11 cellular contexts compared by ENCODE assay signal in the genomic region with DNA sequence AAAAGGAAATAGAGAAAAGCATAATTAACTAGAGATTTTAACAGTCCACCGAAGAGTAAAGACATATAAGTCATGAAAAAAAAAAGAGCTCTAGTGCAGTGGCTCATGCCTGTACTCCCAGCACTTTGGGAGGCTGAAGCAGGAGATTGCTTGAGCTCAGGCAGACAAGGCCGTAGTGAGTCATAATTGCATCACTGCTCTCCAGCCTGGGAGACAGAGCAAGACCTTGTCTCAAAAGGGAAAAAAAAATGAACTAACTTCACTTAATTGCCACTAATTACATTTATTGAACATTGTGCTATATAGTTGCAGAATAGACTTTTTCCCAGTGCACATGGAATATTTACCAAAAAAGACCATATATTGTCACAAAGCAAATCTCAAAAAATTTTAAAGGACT.
A peak's percentile ranks its signal among the peaks of the same experiment; 100 is the strongest.
DNase-seq lines count a peak whose midpoint lies in the region; ATAC-seq, FAIRE-seq and TF ChIP-seq lines count a peak whose summit lies in the region.
"Had no signal": no experiment of that assay in that cellular context is flagged by ENCODE, and none has a peak within 500 bp of the region (broad histone marks: within the 10 kb centered on the region; RNA-seq: fewer than 3 reads in every experiment).

No MANE protein-coding gene starts in this region.

- no peaks in the 10 kb centered on the region for H3K9me3 ChIP-seq in neural progenitor cell (ENCODE audit: low read depth)
- no peaks in the 10 kb centered on the region for H3K9me3 ChIP-seq in WERI-Rb-1 (ENCODE audit: severe bottlenecking)
- H3K9me3 ChIP-seq: esophagus muscularis mucosa had no signal

- no peaks in the 10 kb centered on the region for H3K27me3 Mint-ChIP-seq in neural progenitor cell (ENCODE audit: insufficient read depth, low read depth)

- no peaks in the 10 kb centered on the region for H3F3A ChIP-seq in neural progenitor cell (ENCODE audit: low read depth)

- DNase-seq in H54 (ENCODE audit: insufficient read length, low spot score) (peak; percentile 10), SIG-M5 (lab: John Stamatoyannopoulos, UW) (peak; percentile 34), fibroblast of mammary gland (ENCODE audit: low read depth) (peak; percentile 94), neural progenitor cell (ENCODE audit: low spot score) (no peak), WERI-Rb-1 (no peak)
- DNase-seq: activated CD4-positive, alpha-beta T cell treated with anti-CD3 and anti-CD28 coated beads, Interleukin-2, amount 50 U/mL, for 48 hours; H7 had no signal

- H3K27me3 ChIP-seq in ACC112 (ENCODE audit: insufficient read depth, low read length) (no peaks in the 10 kb centered on the region), neural progenitor cell (no peaks in the 10 kb centered on the region), WERI-Rb-1 (ENCODE audit: insufficient read depth, low read depth, severe bottlenecking) (no peaks in the 10 kb centered on the region)
- H3K27me3 ChIP-seq: esophagus muscularis mucosa had no signal

- H3K4me3 Mint-ChIP-seq in neural progenitor cell = no peak overlapping the region

- H4K20me1 ChIP-seq in neural progenitor cell (ENCODE audit: low read depth) = no peaks in the 10 kb centered on the region

- peak; percentile 93 for FAIRE-seq in H54 (lab: Jason Lieb, UNC)

- no peak overlapping the region for H3K4me2 ChIP-seq in neural progenitor cell

- H3K4me1 Mint-ChIP-seq in neural progenitor cell = peaks cover 8% of the 10 kb centered on the region

- no peak overlapping the region for H3K9ac ChIP-seq in neural progenitor cell

- H3K27ac Mint-ChIP-seq in neural progenitor cell = no peak overlapping the region

- TF ChIP-seq POLR2A in H54 (IDR thresholded peaks at IDR 0.05; ENCODE audit: low read depth, low read length) = no peak

- H3K4me1 ChIP-seq in ACC112 (ENCODE audit: control insufficient read depth, insufficient read depth, low read length, unreplicated experiment) = peaks cover 11% of the 10 kb centered on the region
- H3K4me1 ChIP-seq in neural progenitor cell = no peaks in the 10 kb centered on the region
- H3K4me1 ChIP-seq: esophagus muscularis mucosa had no signal

- ATAC-seq in GM18520 (IDR thresholded peaks at IDR 0.05; ENCODE audit: unreplicated experiment) (no peak), HG03469 (IDR thresholded peaks at IDR 0.05; ENCODE audit: unreplicated experiment) (no peak)

- peaks cover under 1% of the 10 kb centered on the region for H3K9me3 Mint-ChIP-seq in neural progenitor cell

- H3K79me2 ChIP-seq in ACC112 (ENCODE audit: control insufficient read depth, insufficient read depth, low read length, unreplicated experiment) = no peaks in the 10 kb centered on the region
- no peaks in the 10 kb centered on the region for H3K79me2 ChIP-seq in neural progenitor cell (ENCODE audit: low read depth)

- no peak for TF ChIP-seq CTCF in fibroblast of mammary gland (conservative IDR thresholded peaks at IDR 0.05; ENCODE audit: control insufficient read depth, insufficient read depth, low read depth, low read length)
- TF ChIP-seq CTCF in neural progenitor cell (IDR thresholded peaks at IDR 0.05) = no peak
- TF ChIP-seq CTCF in WERI-Rb-1 (IDR thresholded peaks at IDR 0.05; ENCODE audit: low read depth, low read length) = no peak

- H3K27ac ChIP-seq in ACC112 (ENCODE audit: low read depth, low read length) = no peak overlapping the region
- no peak overlapping the region for H3K27ac ChIP-seq in neural progenitor cell
- H3K27ac ChIP-seq in WERI-Rb-1 = no peak overlapping the region
- H3K27ac ChIP-seq: esophagus muscularis mucosa had no signal

- H3K4me3 ChIP-seq in ACC112 (ENCODE audit: low read depth, low read length) (no peak overlapping the region), fibroblast of mammary gland (ENCODE audit: control insufficient read depth, low read depth, low read length) (no peak overlapping the region), neural progenitor cell (no peak overlapping the region), WERI-Rb-1 (ENCODE audit: low read depth, low read length) (no peak overlapping the region)
- H3K4me3 ChIP-seq: esophagus muscularis mucosa had no signal

- peak overlapping the region; percentile 36 for H2AFZ ChIP-seq in ACC112 (ENCODE audit: low read length, unreplicated experiment)
- no peak overlapping the region for H2AFZ ChIP-seq in neural progenitor cell (replicated peaks)

- no peaks in the 10 kb centered on the region for H3K36me3 Mint-ChIP-seq in neural progenitor cell

- H3K36me3 ChIP-seq in ACC112 (ENCODE audit: insufficient read depth, low read length) = no peaks in the 10 kb centered on the region
- no peaks in the 10 kb centered on the region for H3K36me3 ChIP-seq in neural progenitor cell
- H3K36me3 ChIP-seq in WERI-Rb-1 = no peaks in the 10 kb centered on the region
- H3K36me3 ChIP-seq: esophagus muscularis mucosa had no signal

Comparison
In these comparisons a context has a peak if more than half of its experiments do, and no peak if none do; other contexts are left out.
1. DNase-seq: peak in H54 (single experiment), SIG-M5 (single experiment) and fibroblast of mammary gland (single experiment); none in neural progenitor cell (single experiment) and WERI-Rb-1 (single experiment).